Comparison of ENCODE assay signal across 27 cellular contexts in genomic region chr12:32768518-32768917, GRCh38.
"Had no signal": no experiment of that assay in that cellular context is flagged by ENCODE, and none has a peak within 500 bp of the region (broad histone marks: within the 10 kb centered on the region; RNA-seq: fewer than 3 reads in every experiment).

No MANE protein-coding gene starts in this region.

- ATAC-seq: activated CD4-positive, CD25-positive, alpha-beta regulatory T cell treated with anti-CD3 and anti-CD28 coated beads, Interleukin-2, amount 50 U/mL, for 24 hours; activated CD8-positive, alpha-beta T cell treated with anti-CD3 and anti-CD28 coated beads, Interleukin-2, amount 10 ng/mL, durations not matched to agents 7 days and 5 days; activated naive CD4-positive, alpha-beta T cell treated with anti-CD3 and anti-CD28 coated beads, Interleukin-2, amount 50 U/mL, for 72 hours; activated naive CD8-positive, alpha-beta T cell treated with anti-CD3 and anti-CD28 coated beads, Interleukin-2, amount 50 U/mL, for 24 hours; body of pancreas had no signal

- H3K9me3 Mint-ChIP-seq: activated naive CD4-positive, alpha-beta T cell treated with anti-CD3 and anti-CD28 coated beads, Interleukin-2, amount 50 U/mL, for 72 hours; activated naive CD8-positive, alpha-beta T cell treated with anti-CD3 and anti-CD28 coated beads, Interleukin-2, amount 50 U/mL, for 24 hours; activated T-cell treated with anti-CD3 and anti-CD28 coated beads, Interleukin-2, amount 50 U/mL, for 24 hours had no signal

- DNase-seq: activated CD4-positive, alpha-beta T cell treated with anti-CD3 and anti-CD28 coated beads for 48 hours; activated CD4-positive, alpha-beta T cell treated with anti-CD3 and anti-CD28 coated beads, Interleukin-2, amount 50 U/mL, for 4 hours; activated CD8-positive, alpha-beta T cell treated with anti-CD3 and anti-CD28 coated beads, Interleukin-2, amount 10 ng/mL, durations not matched to agents 7 days and 5 days; activated effector memory CD4-positive, alpha-beta T cell treated with anti-CD3 and anti-CD28 coated beads, Interleukin-2, amount 50 U/mL, for 16 hours; activated naive CD4-positive, alpha-beta T cell treated with Interleukin-2 at 50 U/mL for 16 hours; activated naive CD8-positive, alpha-beta T cell treated with anti-CD3 and anti-CD28 coated beads, Interleukin-2, amount 50 U/mL, for 24 hours; activated T-cell treated with anti-CD3 and anti-CD28 coated beads, Interleukin-2, amount 50 U/mL, for 24 hours; amniotic stem cell; body of pancreas; central memory CD4-positive, alpha-beta T cell; KG1; MM.1S; NCI-H1105; NCI-H1436; NCI-H1694 treated with DMSO at 0.1 percent for 48 hours; NCI-H2081; NCI-H226; NCI-H526; SHP77 treated with DMSO at 0.1 percent for 48 hours; T-helper 1 cell had no signal

- H3K27me3 ChIP-seq: ascending aorta, body of pancreas had no signal

- H3K4me3 Mint-ChIP-seq: activated CD8-positive, alpha-beta T cell treated with anti-CD3 and anti-CD28 coated beads, Interleukin-2, amount 10 ng/mL, durations not matched to agents 7 days and 5 days; activated naive CD8-positive, alpha-beta T cell treated with anti-CD3 and anti-CD28 coated beads, Interleukin-2, amount 50 U/mL, for 24 hours; activated T-cell treated with anti-CD3 and anti-CD28 coated beads, Interleukin-2, amount 50 U/mL, for 24 hours; IgD-negative memory B cell had no signal

- H3K9me3 ChIP-seq: ascending aorta, body of pancreas had no signal

- H3K27ac ChIP-seq: ascending aorta, body of pancreas, VCaP had no signal

- H3K4me1 Mint-ChIP-seq: activated naive CD8-positive, alpha-beta T cell treated with anti-CD3 and anti-CD28 coated beads, Interleukin-2, amount 50 U/mL, for 24 hours; IgD-negative memory B cell had no signal

- H3K4me1 ChIP-seq: ascending aorta, body of pancreas had no signal

- H3K27ac Mint-ChIP-seq: activated CD8-positive, alpha-beta T cell treated with anti-CD3 and anti-CD28 coated beads, Interleukin-2, amount 10 ng/mL, durations not matched to agents 7 days and 5 days; activated naive CD4-positive, alpha-beta T cell treated with anti-CD3 and anti-CD28 coated beads, Interleukin-2, amount 50 U/mL, for 72 hours; activated naive CD8-positive, alpha-beta T cell treated with anti-CD3 and anti-CD28 coated beads, Interleukin-2, amount 50 U/mL, for 24 hours; activated T-cell treated with anti-CD3 and anti-CD28 coated beads, Interleukin-2, amount 50 U/mL, for 24 hours; IgD-negative memory B cell had no signal

- H3K36me3 Mint-ChIP-seq: activated naive CD4-positive, alpha-beta T cell treated with anti-CD3 and anti-CD28 coated beads, Interleukin-2, amount 50 U/mL, for 72 hours had no signal

- FAIRE-seq: bronchial epithelial cell, RCC 7860 had no signal

- H3K36me3 ChIP-seq: ascending aorta had no signal

- H3K4me3 ChIP-seq: ascending aorta, body of pancreas had no signal
